ENCODE assay signal across 26 cellular contexts in the genomic region with DNA sequence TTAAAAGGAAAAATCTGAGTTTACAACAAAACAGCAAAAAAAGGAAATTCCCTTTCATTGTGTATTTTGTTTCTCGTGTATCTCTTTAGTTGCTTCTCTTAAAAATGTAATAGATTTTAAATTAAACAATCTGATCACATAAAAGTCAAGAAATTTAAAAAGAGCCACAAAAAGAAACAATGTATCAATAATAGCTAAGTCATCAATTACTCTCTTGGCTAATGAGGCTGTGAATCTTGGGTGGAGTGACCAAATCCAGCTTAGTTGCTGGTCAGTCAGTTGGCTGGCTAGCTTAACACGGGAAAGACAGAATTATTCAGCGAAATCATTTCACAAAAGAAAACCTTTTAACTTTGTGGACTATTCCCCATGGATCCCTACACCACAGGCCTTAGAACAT. TPM values are rescaled to one million over a fixed set of nuclear protein-coding genes. Genes with fewer than 3 reads are reported as not detected.
DNase-seq lines count a peak whose midpoint lies in the region; ATAC-seq and TF ChIP-seq lines count a peak whose summit lies in the region.
"Had no signal": no experiment of that assay in that cellular context is flagged by ENCODE, and none has a peak within 500 bp of the region (broad histone marks: within the 10 kb centered on the region; RNA-seq: fewer than 3 reads in every experiment).

No MANE protein-coding gene starts in this region.

- TF ChIP-seq CTCF in DND-41 (IDR thresholded peaks at IDR 0.05; ENCODE audit: borderline replicate concordance, extremely low read depth, low read length, poor library complexity, severe bottlenecking), result no peak
- no peak for TF ChIP-seq CTCF in VCaP (conservative IDR thresholded peaks at IDR 0.05)
- no peak for TF ChIP-seq CTCF in nephron (IDR thresholded peaks at IDR 0.05; ENCODE audit: unreplicated experiment in 3 of 3)

- intact Hi-C loops in left colon (cut with DNase I, micrococcal nuclease), result no loop called here

- H3K4me1 Mint-ChIP-seq in T-helper 2 cell treated with Interferon-gamma antibody and Interleukin-4, amounts not matched to agents 5 μg/mL and 100 μg/mL, for 36 hours (ENCODE audit: low read depth), result peaks cover 54% of the 10 kb centered on the region
- H3K4me1 Mint-ChIP-seq in nephron, result peaks cover 14% of the 10 kb centered on the region

- H3K27ac ChIP-seq in DND-41 (ENCODE audit: low read length), result no peak overlapping the region
- peak overlapping the region; percentile 96; the same call in 1 of the 2 replicates for H3K27ac ChIP-seq in VCaP
- H3K27ac ChIP-seq: ascending aorta, prostate gland, upper lobe of right lung had no signal

- no peak for DNase-seq in T-helper 2 cell treated with Interferon-gamma antibody and Interleukin-4, amounts not matched to agents 5 μg/mL and 100 μg/mL, for 36 hours (ENCODE audit: low spot score)
- DNase-seq in T-helper 2 cell, result no peak
- no peak for DNase-seq in DND-41
- DNase-seq in MV-4-11 (lab: John Stamatoyannopoulos, UW), result no peak
- no peak for DNase-seq in left colon
- DNase-seq in NCI-H2196 treated with DMSO at 0.1 percent for 48 hours (lab: John Stamatoyannopoulos, UW; ENCODE audit: unreplicated experiment), result no peak
- DNase-seq: 8988T; activated CD4-positive, alpha-beta T cell treated with anti-CD3 and anti-CD28 coated beads, Interleukin-2, amount 50 U/mL, for 48 hours; activated T-cell treated with anti-CD3 and anti-CD28 coated beads for 4 hours; AML-193; Caco-2; caudate nucleus; dermis blood vessel endothelial cell; DMS79; H7; NCI-H1048; NCI-H1930; NCI-H226; SK-N-SH; T1000; upper lobe of right lung had no signal

- H3K27ac Mint-ChIP-seq in T-helper 2 cell treated with Interferon-gamma antibody and Interleukin-4, amounts not matched to agents 5 μg/mL and 100 μg/mL, for 36 hours, result no peak overlapping the region
- H3K27ac Mint-ChIP-seq in nephron, result peak overlapping the region in 1 of 3 experiments; percentile 15
- H3K27ac Mint-ChIP-seq: WTC11 had no signal

- H3K4me2 ChIP-seq in DND-41 (ENCODE audit: insufficient read depth, low read length), result peak overlapping the region; percentile 71; the same call in 1 of the 2 replicates
- H3K4me2 ChIP-seq: SK-N-SH had no signal

- H3K9me3 Mint-ChIP-seq in T-helper 2 cell treated with Interferon-gamma antibody and Interleukin-4, amounts not matched to agents 5 μg/mL and 100 μg/mL, for 36 hours, result no peaks in the 10 kb centered on the region
- H3K9me3 Mint-ChIP-seq in nephron, result no peaks in the 10 kb centered on the region
- H3K9me3 Mint-ChIP-seq: WTC11 had no signal

- H3K4me3 Mint-ChIP-seq in T-helper 2 cell treated with Interferon-gamma antibody and Interleukin-4, amounts not matched to agents 5 μg/mL and 100 μg/mL, for 36 hours, result peak overlapping the region; percentile 21
- peak overlapping the region; percentile 50 to 54 (median 53) for H3K4me3 Mint-ChIP-seq in nephron
- H3K4me3 Mint-ChIP-seq: WTC11 had no signal

- H3K27me3 Mint-ChIP-seq in T-helper 2 cell treated with Interferon-gamma antibody and Interleukin-4, amounts not matched to agents 5 μg/mL and 100 μg/mL, for 36 hours (ENCODE audit: low read depth), result peaks cover 14% of the 10 kb centered on the region
- H3K27me3 Mint-ChIP-seq in nephron (ENCODE audit: low read depth), result peaks cover 45% of the 10 kb centered on the region

- no peaks in the 10 kb centered on the region for H3K9me3 ChIP-seq in DND-41 (ENCODE audit: insufficient read depth, low read length, severe bottlenecking)
- H3K9me3 ChIP-seq: ascending aorta, Caco-2, prostate gland, SK-N-SH, upper lobe of right lung had no signal

- H3K79me2 ChIP-seq in DND-41 (ENCODE audit: insufficient read depth, low read length), result peaks cover 80% of the 10 kb centered on the region

- H3K27me3 ChIP-seq in DND-41 (ENCODE audit: insufficient read depth, low read length, poor library complexity), result no peaks in the 10 kb centered on the region
- H3K27me3 ChIP-seq: ascending aorta, upper lobe of right lung had no signal

- no peak for ATAC-seq in DND-41 (ENCODE audit: insufficient read depth, low read depth)
- ATAC-seq in left colon, result no peak
- ATAC-seq: upper lobe of right lung, WTC11 had no signal

- no peak overlapping the region for H2AFZ ChIP-seq in DND-41 (ENCODE audit: low read depth, low read length)

- H3K36me3 ChIP-seq in DND-41 (ENCODE audit: insufficient read depth, low read length), result no peaks in the 10 kb centered on the region; the same call in 1 of the 2 replicates
- H3K36me3 ChIP-seq: ascending aorta, prostate gland, upper lobe of right lung had no signal

- H3K36me3 Mint-ChIP-seq in T-helper 2 cell treated with Interferon-gamma antibody and Interleukin-4, amounts not matched to agents 5 μg/mL and 100 μg/mL, for 36 hours (ENCODE audit: low read depth), result peaks cover 8% of the 10 kb centered on the region
- H3K36me3 Mint-ChIP-seq in nephron (ENCODE audit: low read depth), result no peaks in the 10 kb centered on the region
- H3K36me3 Mint-ChIP-seq: WTC11 had no signal

- peaks cover 36% of the 10 kb centered on the region for H3K4me1 ChIP-seq in DND-41 (ENCODE audit: insufficient read depth, low read length)
- H3K4me1 ChIP-seq: prostate gland had no signal

- H3K4me3 ChIP-seq in DND-41 (ENCODE audit: low read depth in 1 of 2, low read length in 2 of 2), result no peak overlapping the region
- H3K4me3 ChIP-seq: ascending aorta, prostate gland, upper lobe of right lung had no signal

- H3K9ac ChIP-seq in DND-41 (ENCODE audit: low read depth, low read length), result no peak overlapping the region
- H3K9ac ChIP-seq: SK-N-SH had no signal

- H4K20me1 ChIP-seq in DND-41 (ENCODE audit: insufficient read depth, low read length), result peaks cover 29% of the 10 kb centered on the region; the same call in 1 of the 2 replicates

RNA-seq across cellular contexts. Expression of gene SFMBT1, which starts 3.2 kb away (rescaled TPM):
- 10 to 100 TPM; 18.8 to 32.0 TPM for total RNA-seq in left colon
